11 cellular contexts compared by ENCODE assay signal in the genomic region with DNA sequence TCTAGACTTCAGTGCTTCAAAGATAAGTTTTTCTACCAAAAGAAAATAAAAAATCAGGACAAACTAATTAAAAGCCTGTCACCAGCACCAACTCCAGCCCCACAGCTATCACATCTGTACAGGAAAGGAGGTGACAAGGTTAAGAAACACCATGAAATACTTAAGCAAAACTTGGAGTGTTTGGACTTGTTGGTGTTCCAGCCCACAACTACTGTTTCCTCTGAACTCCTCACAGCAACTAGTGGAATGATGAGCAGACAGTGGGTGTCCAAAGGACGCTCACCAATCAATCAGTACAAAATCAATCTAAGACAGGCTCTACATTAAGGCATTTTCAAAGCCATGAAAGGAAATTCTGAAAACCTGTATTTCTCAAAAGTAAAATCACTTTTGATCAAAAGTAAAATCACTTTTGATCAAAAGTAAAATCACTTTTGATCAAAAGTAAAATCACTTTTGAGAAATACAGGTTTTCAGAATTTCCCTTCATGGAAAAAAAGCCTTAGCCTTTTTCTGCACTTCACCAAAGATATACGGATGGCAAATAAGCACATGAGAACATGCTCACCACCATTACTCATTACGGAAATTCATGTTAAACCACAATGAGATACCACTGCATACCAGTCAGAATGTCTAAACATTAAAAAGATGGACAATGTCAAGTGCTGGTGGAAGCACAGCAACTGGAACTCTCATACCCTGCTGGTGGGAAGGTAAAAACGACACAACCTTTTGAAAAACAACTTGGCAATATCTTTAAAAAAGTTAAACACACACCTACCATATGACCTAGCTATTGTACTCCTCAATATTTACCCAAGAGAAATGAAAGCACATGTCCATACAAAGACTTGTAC.
DNase-seq lines count a peak whose midpoint lies in the region; ATAC-seq and TF ChIP-seq lines count a peak whose summit lies in the region.
"Had no signal": no experiment of that assay in that cellular context is flagged by ENCODE, and none has a peak within 500 bp of the region (broad histone marks: within the 10 kb centered on the region; RNA-seq: fewer than 3 reads in every experiment).

No MANE protein-coding gene starts in this region.

- H2AFZ ChIP-seq in SK-N-SH (ENCODE audit: low read depth): no peak overlapping the region

- POLR2A ChIA-PET in SK-N-SH (lab: Yijun Ruan, JAX): no interaction called here

- H3K9me3 ChIP-seq in SK-N-SH: 0 out of 2 replicates have a peak, but pooled peaks cover 6% of the 10 kb centered on the region
- H3K9me3 ChIP-seq: tibial artery had no signal

- WGBS in SK-N-SH (ENCODE audit: low lambda C conversion rate): 62% methylated on average over 4 of the region's 4 CpGs

- H3K4me3 ChIP-seq in SK-N-SH (ENCODE audit: low read depth in 2 of 2, low read length in 1 of 2) (no peak overlapping the region), choroid plexus epithelial cell (ENCODE audit: low read depth, low read length) (no peak overlapping the region)
- H3K4me3 ChIP-seq: tibial artery had no signal

- no peak for DNase-seq in SK-N-SH
- peak; percentile 83 for DNase-seq in NCI-H226
- peak; percentile 91 for DNase-seq in choroid plexus epithelial cell (ENCODE audit: low read depth)
- DNase-seq in renal cortical epithelial cell (ENCODE audit: low read depth): peak; percentile 87
- DNase-seq in ureter (ENCODE audit: low spot score): no peak
- DNase-seq in NCI-H345 (lab: John Stamatoyannopoulos, UW): no peak
- DNase-seq: NCI-H2227 treated with DMSO at 0.1 percent for 48 hours; stimulated activated CD4-positive, alpha-beta T cell treated with anti-CD3 and anti-CD28 coated beads, Interleukin-4, amount 100 ng/mL, for 1 hour; tibial artery had no signal

- no peaks in the 10 kb centered on the region for H4K20me1 ChIP-seq in SK-N-SH (ENCODE audit: insufficient read depth)

- CTCF ChIA-PET in SK-N-SH (lab: Yijun Ruan, JAX): interaction anchor here (0.9 to 7.2 kb wide), 3 partner anchors 12 to 236 kb away, joined by 4 to 29 read pairs (median 8); no protein-coding TSS in a partner anchor

- no peaks in the 10 kb centered on the region; the same call in 1 of the 2 replicates for H3K79me2 ChIP-seq in SK-N-SH (ENCODE audit: insufficient read depth)

- 0 out of 4 replicates have a peak overlapping the region, but pooled peaks of 1 of the 2 experiments have one; percentile 5 for H3K27ac ChIP-seq in SK-N-SH (ENCODE audit: low read depth in 2 of 2, low read length in 1 of 2)
- H3K27ac ChIP-seq: tibial artery had no signal

- TF ChIP-seq EP300 in SK-N-SH (IDR thresholded peaks at IDR 0.05; ENCODE audit: borderline replicate concordance in 1 of 2, low read depth in 1 of 2, low read length in 1 of 2): no peak

- no peak overlapping the region for H3K9ac ChIP-seq in SK-N-SH

- TF ChIP-seq RAD21 in SK-N-SH (IDR thresholded peaks at IDR 0.05; ENCODE audit: low read length): no peak

- H3K4me2 ChIP-seq in SK-N-SH: no peak overlapping the region

- H3K36me3 ChIP-seq in SK-N-SH (replicated peaks in 1 of 2; ENCODE audit: control insufficient read depth in 1 of 2, insufficient read depth in 2 of 2, low read length in 1 of 2): peaks cover 2 to 6% of the 10 kb centered on the region in 2 experiments

- no peaks in the 10 kb centered on the region for H3K9me2 ChIP-seq in SK-N-SH

- no peaks in the 10 kb centered on the region for H3K27me3 ChIP-seq in SK-N-SH (ENCODE audit: insufficient read depth)
- H3K27me3 ChIP-seq: tibial artery had no signal

- peaks cover 4% of the 10 kb centered on the region for H3F3A ChIP-seq in SK-N-SH (replicated peaks; ENCODE audit: insufficient read depth)

- peaks cover 7 to 57% of the 10 kb centered on the region in 2 experiments for H3K4me1 ChIP-seq in SK-N-SH (ENCODE audit: control insufficient read depth in 1 of 2, insufficient read depth in 2 of 2, low read depth in 1 of 2, low read length in 1 of 2)

- no peak for ATAC-seq in SK-N-SH treated with all-trans-retinoic acid at 6 μM for 48 hours
- no peak for ATAC-seq in GM19324 (IDR thresholded peaks at IDR 0.05; ENCODE audit: low FRiP score, unreplicated experiment)

- TF ChIP-seq CTCF in SK-N-SH (IDR thresholded peaks at IDR 0.05): peak; percentile 22; the same call in 1 of the 2 replicates
- TF ChIP-seq CTCF in choroid plexus epithelial cell (conservative IDR thresholded peaks at IDR 0.05; ENCODE audit: low read depth, low read length): peak; percentile 43

TF ChIP-seq in SK-N-SH, 30 proteins besides CTCF, POLR2A, EP300 and RAD21 (continues in another document):
- no peak for TF ChIP-seq FOXM1 (IDR thresholded peaks at IDR 0.05; ENCODE audit: low read depth)
- TF ChIP-seq, protein P1, sequence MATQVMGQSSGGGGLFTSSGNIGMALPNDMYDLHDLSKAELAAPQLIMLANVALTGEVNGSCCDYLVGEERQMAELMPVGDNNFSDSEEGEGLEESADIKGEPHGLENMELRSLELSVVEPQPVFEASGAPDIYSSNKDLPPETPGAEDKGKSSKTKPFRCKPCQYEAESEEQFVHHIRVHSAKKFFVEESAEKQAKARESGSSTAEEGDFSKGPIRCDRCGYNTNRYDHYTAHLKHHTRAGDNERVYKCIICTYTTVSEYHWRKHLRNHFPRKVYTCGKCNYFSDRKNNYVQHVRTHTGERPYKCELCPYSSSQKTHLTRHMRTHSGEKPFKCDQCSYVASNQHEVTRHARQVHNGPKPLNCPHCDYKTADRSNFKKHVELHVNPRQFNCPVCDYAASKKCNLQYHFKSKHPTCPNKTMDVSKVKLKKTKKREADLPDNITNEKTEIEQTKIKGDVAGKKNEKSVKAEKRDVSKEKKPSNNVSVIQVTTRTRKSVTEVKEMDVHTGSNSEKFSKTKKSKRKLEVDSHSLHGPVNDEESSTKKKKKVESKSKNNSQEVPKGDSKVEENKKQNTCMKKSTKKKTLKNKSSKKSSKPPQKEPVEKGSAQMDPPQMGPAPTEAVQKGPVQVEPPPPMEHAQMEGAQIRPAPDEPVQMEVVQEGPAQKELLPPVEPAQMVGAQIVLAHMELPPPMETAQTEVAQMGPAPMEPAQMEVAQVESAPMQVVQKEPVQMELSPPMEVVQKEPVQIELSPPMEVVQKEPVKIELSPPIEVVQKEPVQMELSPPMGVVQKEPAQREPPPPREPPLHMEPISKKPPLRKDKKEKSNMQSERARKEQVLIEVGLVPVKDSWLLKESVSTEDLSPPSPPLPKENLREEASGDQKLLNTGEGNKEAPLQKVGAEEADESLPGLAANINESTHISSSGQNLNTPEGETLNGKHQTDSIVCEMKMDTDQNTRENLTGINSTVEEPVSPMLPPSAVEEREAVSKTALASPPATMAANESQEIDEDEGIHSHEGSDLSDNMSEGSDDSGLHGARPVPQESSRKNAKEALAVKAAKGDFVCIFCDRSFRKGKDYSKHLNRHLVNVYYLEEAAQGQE (IDR thresholded peaks at IDR 0.05; ENCODE audit: low read depth, low read length): no peak
- no peak for TF ChIP-seq CHD2 (IDR thresholded peaks at IDR 0.05; ENCODE audit: low read length, partially characterized antibody)
- no peak for TF ChIP-seq YY1 (IDR thresholded peaks at IDR 0.05; ENCODE audit: low read depth)
- TF ChIP-seq TEAD4 (IDR thresholded peaks at IDR 0.05; ENCODE audit: borderline replicate concordance, insufficient read depth): no peak
- TF ChIP-seq MAX (IDR thresholded peaks at IDR 0.05; ENCODE audit: low read depth): 0 out of 2 replicates have a peak, but pooled peaks have one; percentile 33

TF ChIP-seq in SK-N-SH treated with all-trans-retinoic acid at 6 μM for 48 hours, 23 proteins besides CTCF, POLR2A, EP300 and RAD21:
- TF ChIP-seq BACH2 (CRISPR knock-in tag; IDR thresholded peaks at IDR 0.05; ENCODE audit: borderline replicate concordance) (no peak), ZFP3 (CRISPR knock-in tag; IDR thresholded peaks at IDR 0.05) (no peak), ESRRG (CRISPR knock-in tag; IDR thresholded peaks at IDR 0.05) (no peak), RARB (CRISPR knock-in tag; IDR thresholded peaks at IDR 0.05) (no peak), ARNTL (CRISPR knock-in tag; IDR thresholded peaks at IDR 0.05; ENCODE audit: borderline replicate concordance, low read depth) (no peak), SNAI2 (CRISPR knock-in tag; IDR thresholded peaks at IDR 0.05) (no peak), ZNF565 (CRISPR knock-in tag; conservative IDR thresholded peaks at IDR 0.05; ENCODE audit: low read depth) (no peak)
- TF ChIP-seq, protein P2, sequence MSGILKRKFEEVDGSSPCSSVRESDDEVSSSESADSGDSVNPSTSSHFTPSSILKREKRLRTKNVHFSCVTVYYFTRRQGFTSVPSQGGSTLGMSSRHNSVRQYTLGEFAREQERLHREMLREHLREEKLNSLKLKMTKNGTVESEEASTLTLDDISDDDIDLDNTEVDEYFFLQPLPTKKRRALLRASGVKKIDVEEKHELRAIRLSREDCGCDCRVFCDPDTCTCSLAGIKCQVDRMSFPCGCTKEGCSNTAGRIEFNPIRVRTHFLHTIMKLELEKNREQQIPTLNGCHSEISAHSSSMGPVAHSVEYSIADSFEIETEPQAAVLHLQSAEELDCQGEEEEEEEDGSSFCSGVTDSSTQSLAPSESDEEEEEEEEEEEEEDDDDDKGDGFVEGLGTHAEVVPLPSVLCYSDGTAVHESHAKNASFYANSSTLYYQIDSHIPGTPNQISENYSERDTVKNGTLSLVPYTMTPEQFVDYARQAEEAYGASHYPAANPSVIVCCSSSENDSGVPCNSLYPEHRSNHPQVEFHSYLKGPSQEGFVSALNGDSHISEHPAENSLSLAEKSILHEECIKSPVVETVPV (CRISPR knock-in tag; IDR thresholded peaks at IDR 0.05): no peak

Comparison
In these comparisons a context has a peak if more than half of its experiments do, and no peak if none do; other contexts are left out.
1. DNase-seq: peak in NCI-H226 (single experiment), choroid plexus epithelial cell (single experiment) and renal cortical epithelial cell (single experiment); none in SK-N-SH (single experiment), ureter (single experiment) and NCI-H345 (single experiment).